1 cellular context compared by ENCODE assay signal in the genomic region with DNA sequence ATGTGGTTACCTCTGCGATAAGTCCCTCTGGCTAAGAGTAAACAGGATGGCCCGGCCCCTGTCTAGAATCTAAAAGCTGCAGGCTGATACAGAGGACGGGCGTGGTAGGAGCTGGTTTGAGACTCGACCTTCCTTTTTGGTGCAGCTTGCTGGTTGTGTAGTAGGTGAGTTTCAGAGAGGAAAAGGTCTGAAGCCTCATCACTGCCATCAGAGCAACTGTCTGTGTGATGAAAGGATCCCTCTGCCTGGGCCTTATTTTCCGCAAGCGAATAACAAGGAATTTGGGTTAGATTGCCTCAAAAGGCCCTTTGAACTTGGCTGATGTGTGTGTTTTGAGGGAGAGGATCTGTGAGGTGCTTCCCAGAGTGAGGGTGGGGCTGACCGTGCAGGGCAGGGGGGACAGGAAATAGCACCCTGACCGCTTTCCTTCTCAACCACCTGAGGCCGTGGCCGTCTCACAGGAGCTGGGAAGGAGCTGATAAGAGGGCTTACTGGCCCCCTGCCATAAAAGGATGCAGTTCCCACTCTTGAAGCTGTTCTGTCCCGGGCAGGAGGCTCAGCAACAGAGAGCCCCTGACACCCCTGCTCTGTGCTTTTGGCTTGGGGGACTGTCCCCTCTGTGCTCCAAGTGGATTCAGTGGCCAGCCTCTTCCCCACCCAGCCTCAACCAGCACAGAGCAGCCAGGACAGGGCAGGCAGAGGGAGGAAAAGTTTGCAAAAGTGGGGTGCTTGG.
A peak's percentile ranks its signal among the peaks of the same experiment; 100 is the strongest.
TF ChIP-seq lines count a peak whose summit lies in the region.

No MANE protein-coding gene starts in this region.

TF ChIP-seq in HepG2, 621 proteins besides CTCF, POLR2A, EP300 and RAD21:
- TF ChIP-seq CHD2 (IDR thresholded peaks at IDR 0.05; ENCODE audit: low read depth, low read length) (no peak), ETV5 (CRISPR knock-in tag; IDR thresholded peaks at IDR 0.05; ENCODE audit: borderline replicate concordance) (0 out of 2 replicates have a peak, but pooled peaks have one; percentile 8), ZNF121 (CRISPR knock-in tag; IDR thresholded peaks at IDR 0.05) (0 out of 2 replicates have a peak, but pooled peaks have one; percentile 26), DPF2 (CRISPR knock-in tag; IDR thresholded peaks at IDR 0.05; ENCODE audit: borderline replicate concordance, low read depth) (no peak), HOXA3 (CRISPR knock-in tag; IDR thresholded peaks at IDR 0.05) (0 out of 2 replicates have a peak, but pooled peaks have one; percentile 15)
- TF ChIP-seq, protein P1, sequence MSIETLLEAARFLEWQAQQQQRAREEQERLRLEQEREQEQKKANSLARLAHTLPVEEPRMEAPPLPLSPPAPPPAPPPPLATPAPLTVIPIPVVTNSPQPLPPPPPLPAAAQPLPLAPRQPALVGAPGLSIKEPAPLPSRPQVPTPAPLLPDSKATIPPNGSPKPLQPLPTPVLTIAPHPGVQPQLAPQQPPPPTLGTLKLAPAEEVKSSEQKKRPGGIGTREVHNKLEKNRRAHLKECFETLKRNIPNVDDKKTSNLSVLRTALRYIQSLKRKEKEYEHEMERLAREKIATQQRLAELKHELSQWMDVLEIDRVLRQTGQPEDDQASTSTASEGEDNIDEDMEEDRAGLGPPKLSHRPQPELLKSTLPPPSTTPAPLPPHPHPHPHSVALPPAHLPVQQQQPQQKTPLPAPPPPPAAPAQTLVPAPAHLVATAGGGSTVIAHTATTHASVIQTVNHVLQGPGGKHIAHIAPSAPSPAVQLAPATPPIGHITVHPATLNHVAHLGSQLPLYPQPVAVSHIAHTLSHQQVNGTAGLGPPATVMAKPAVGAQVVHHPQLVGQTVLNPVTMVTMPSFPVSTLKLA (IDR thresholded peaks at IDR 0.05), result no peak
